ENCODE assay signal across 24 cellular contexts in the genomic region with DNA sequence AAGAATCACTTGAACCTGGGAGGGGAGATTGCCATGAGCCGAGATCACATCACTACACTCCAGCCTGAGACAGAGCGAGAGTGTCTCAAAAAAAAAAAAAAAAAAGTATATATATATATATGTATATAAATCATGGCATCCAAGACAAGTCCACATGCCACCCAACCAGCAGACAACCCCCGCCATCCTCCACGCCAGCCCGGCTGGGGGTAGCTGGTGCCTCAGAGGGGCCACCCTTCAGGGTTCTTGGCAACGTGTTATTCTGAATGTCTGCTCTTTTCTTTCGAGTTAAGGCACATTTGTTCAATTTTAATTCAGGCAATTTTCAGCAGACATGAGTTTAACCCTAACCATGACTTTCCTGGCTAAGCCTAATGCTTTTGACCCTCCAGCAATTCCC. TPM values are rescaled to one million over a fixed set of nuclear protein-coding genes. Genes with fewer than 3 reads are reported as not detected.
"Had no signal": no experiment of that assay in that cellular context is flagged by ENCODE, and none has a peak within 500 bp of the region (broad histone marks: within the 10 kb centered on the region; RNA-seq: fewer than 3 reads in every experiment).

No MANE protein-coding gene starts in this region.

- DNase-seq: activated CD4-positive, alpha-beta memory T cell treated with anti-CD3 and anti-CD28 coated beads, Interleukin-2, amount 10 ng/mL, durations not matched to agents 7 days and 5 days; activated CD4-positive, alpha-beta T cell treated with anti-CD3 and anti-CD28 coated beads for 48 hours; activated CD4-positive, CD25-positive, alpha-beta regulatory T cell; activated CD8-positive, alpha-beta memory T cell treated with anti-CD3 and anti-CD28 coated beads, Interleukin-2, amount 10 ng/mL, durations not matched to agents 7 days and 5 days; activated naive CD4-positive, alpha-beta T cell; activated naive CD8-positive, alpha-beta T cell treated with anti-CD3 and anti-CD28 coated beads for 36 hours; activated T-cell treated with anti-CD3 and anti-CD28 coated beads, Interleukin-2, amount 50 U/mL, for 1 hour; body of pancreas; central memory CD4-positive, alpha-beta T cell; colonic mucosa; hippocampal formation; left cardiac atrium; retina; stimulated activated CD4-positive, alpha-beta T cell treated with anti-CD3 and anti-CD28 coated beads, Interleukin-12 subunit alpha, Interleukin-12 subunit beta, amount 100 ng/mL, for 4 hours; stimulated activated CD4-positive, alpha-beta T cell treated with anti-CD3 and anti-CD28 coated beads, Interleukin-1b, Interleukin-23, amount 100 ng/mL, for 48 hours; stimulated activated naive CD4-positive, alpha-beta T cell treated with Interleukin-2 at 50 U/mL for 16 hours; T-cell had no signal

- H3K4me3 ChIP-seq: body of pancreas, colonic mucosa, lung, suprapubic skin had no signal

- H3K4me1 Mint-ChIP-seq: activated CD4-positive, alpha-beta memory T cell treated with anti-CD3 and anti-CD28 coated beads, Interleukin-2, amount 10 ng/mL, durations not matched to agents 7 days and 5 days; activated naive CD8-positive, alpha-beta T cell treated with anti-CD3 and anti-CD28 coated beads for 36 hours; activated T-helper 17 cell treated with anti-CD3 and anti-CD28 coated beads, Interleukin-2, amount 50 U/mL, for 72 hours; mesothelial cell of epicardium had no signal

- H3K4me1 ChIP-seq: colonic mucosa had no signal

- H3K9me3 Mint-ChIP-seq: activated CD4-positive, alpha-beta memory T cell treated with anti-CD3 and anti-CD28 coated beads, Interleukin-2, amount 10 ng/mL, durations not matched to agents 7 days and 5 days; activated naive CD8-positive, alpha-beta T cell treated with anti-CD3 and anti-CD28 coated beads for 36 hours; activated T-helper 17 cell treated with anti-CD3 and anti-CD28 coated beads, Interleukin-2, amount 50 U/mL, for 72 hours; mesothelial cell of epicardium; natural killer cell treated with Interleukin-12 subunit alpha and Interleukin-12 subunit beta and Interleukin-15 and Interleukin-18, amount 100 ng/mL, for 72 hours; T-cell had no signal

- H3K36me3 Mint-ChIP-seq: activated naive CD8-positive, alpha-beta T cell treated with anti-CD3 and anti-CD28 coated beads for 36 hours; mesothelial cell of epicardium; natural killer cell treated with Interleukin-12 subunit alpha and Interleukin-12 subunit beta and Interleukin-15 and Interleukin-18, amount 100 ng/mL, for 72 hours; T-cell had no signal

- H3K27ac Mint-ChIP-seq: activated CD4-positive, alpha-beta memory T cell treated with anti-CD3 and anti-CD28 coated beads, Interleukin-2, amount 10 ng/mL, durations not matched to agents 7 days and 5 days; activated CD8-positive, alpha-beta memory T cell treated with anti-CD3 and anti-CD28 coated beads, Interleukin-2, amount 10 ng/mL, durations not matched to agents 7 days and 5 days; activated naive CD8-positive, alpha-beta T cell treated with anti-CD3 and anti-CD28 coated beads for 36 hours; activated T-helper 17 cell treated with anti-CD3 and anti-CD28 coated beads, Interleukin-2, amount 50 U/mL, for 72 hours; natural killer cell treated with Interleukin-12 subunit alpha and Interleukin-12 subunit beta and Interleukin-15 and Interleukin-18, amount 100 ng/mL, for 72 hours; T-cell had no signal

- H3K4me3 Mint-ChIP-seq: activated CD4-positive, alpha-beta memory T cell treated with anti-CD3 and anti-CD28 coated beads, Interleukin-2, amount 10 ng/mL, durations not matched to agents 7 days and 5 days; activated CD8-positive, alpha-beta memory T cell treated with anti-CD3 and anti-CD28 coated beads, Interleukin-2, amount 10 ng/mL, durations not matched to agents 7 days and 5 days; activated naive CD8-positive, alpha-beta T cell treated with anti-CD3 and anti-CD28 coated beads for 36 hours; activated T-helper 17 cell treated with anti-CD3 and anti-CD28 coated beads, Interleukin-2, amount 50 U/mL, for 72 hours; mesothelial cell of epicardium; natural killer cell treated with Interleukin-12 subunit alpha and Interleukin-12 subunit beta and Interleukin-15 and Interleukin-18, amount 100 ng/mL, for 72 hours; T-cell had no signal

- H3K27me3 ChIP-seq: body of pancreas, colonic mucosa, suprapubic skin had no signal

- H3K9ac ChIP-seq: SK-N-SH had no signal

- H3K27ac ChIP-seq: colonic mucosa, suprapubic skin had no signal

- ATAC-seq: activated T-helper 17 cell treated with anti-CD3 and anti-CD28 coated beads, Interleukin-2, amount 50 U/mL, for 72 hours; T-cell had no signal

- H3K4me2 ChIP-seq: SK-N-SH had no signal

- H3K9me3 ChIP-seq: body of pancreas, colonic mucosa, SK-N-SH, suprapubic skin had no signal

- H3K27me3 Mint-ChIP-seq: activated CD4-positive, alpha-beta memory T cell treated with anti-CD3 and anti-CD28 coated beads, Interleukin-2, amount 10 ng/mL, durations not matched to agents 7 days and 5 days; activated CD8-positive, alpha-beta memory T cell treated with anti-CD3 and anti-CD28 coated beads, Interleukin-2, amount 10 ng/mL, durations not matched to agents 7 days and 5 days; activated naive CD8-positive, alpha-beta T cell treated with anti-CD3 and anti-CD28 coated beads for 36 hours; activated T-helper 17 cell treated with anti-CD3 and anti-CD28 coated beads, Interleukin-2, amount 50 U/mL, for 72 hours; natural killer cell treated with Interleukin-12 subunit alpha and Interleukin-12 subunit beta and Interleukin-15 and Interleukin-18, amount 100 ng/mL, for 72 hours; T-cell had no signal

- H3K36me3 ChIP-seq: colonic mucosa, suprapubic skin had no signal

RNA-seq across cellular contexts. Expression of gene TMEM240, which starts 9.7 kb away (rescaled TPM):
- total RNA-seq: esophagus mucosa had no signal
